In the genomic region with DNA sequence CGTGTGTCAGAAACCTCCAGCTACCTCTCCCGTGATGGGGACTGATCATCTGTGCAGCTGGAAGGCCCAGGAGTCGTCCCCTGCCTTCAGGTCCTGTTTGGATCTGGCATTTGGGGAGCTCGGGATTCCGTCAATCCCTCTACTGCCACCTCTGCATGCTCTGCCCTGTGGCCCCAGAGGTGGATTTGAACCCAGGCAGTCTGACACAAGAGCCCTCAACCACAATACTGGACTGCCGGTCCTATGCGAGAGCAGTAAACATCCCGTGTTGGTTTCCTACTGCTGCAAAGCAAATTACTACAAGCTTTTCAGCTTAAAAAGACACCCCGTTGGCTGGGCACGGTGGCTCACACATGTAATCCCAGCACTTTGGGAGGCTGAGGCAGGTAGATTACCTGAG, we compare ENCODE assay signal across 27 cellular contexts.
"Had no signal": no experiment of that assay in that cellular context is flagged by ENCODE, and none has a peak within 500 bp of the region (broad histone marks: within the 10 kb centered on the region; RNA-seq: fewer than 3 reads in every experiment).

No MANE protein-coding gene starts in this region.

- ATAC-seq: heart right ventricle; left cardiac atrium; left lung; lower lobe of right lung; mucosa of descending colon; naive thymus-derived CD4-positive, alpha-beta T cell; natural killer cell treated with Interleukin-12 subunit alpha and Interleukin-12 subunit beta and Interleukin-15 and Interleukin-18, amount 100 ng/mL, for 72 hours; pancreas; right cardiac atrium; sciatic nerve; stimulated activated memory B cell treated with anti-CD40 and anti-IgM and Interleukin-4, amounts not matched to agents 10 μg/mL and 1 μg/mL and 100 μg/mL, for 72 hours; stimulated activated naive CD8-positive, alpha-beta T cell treated with anti-CD3 and anti-CD28 coated beads, Interleukin-15, amount 100 ng/mL, for 72 hours had no signal

- H3K9me3 ChIP-seq: heart right ventricle, left lung, lower lobe of right lung, mucosa of descending colon, pancreas, prostate gland, thyroid gland, transverse colon, vagina had no signal

- H3K9me3 Mint-ChIP-seq: mesothelial cell of epicardium; naive thymus-derived CD4-positive, alpha-beta T cell; natural killer cell treated with Interleukin-12 subunit alpha and Interleukin-12 subunit beta and Interleukin-15 and Interleukin-18, amount 100 ng/mL, for 72 hours; stimulated activated memory B cell treated with anti-CD40 and anti-IgM and Interleukin-4, amounts not matched to agents 10 μg/mL and 1 μg/mL and 100 μg/mL, for 72 hours; stimulated activated naive CD8-positive, alpha-beta T cell treated with anti-CD3 and anti-CD28 coated beads, Interleukin-15, amount 100 ng/mL, for 72 hours had no signal

- H3K36me3 Mint-ChIP-seq: natural killer cell treated with Interleukin-12 subunit alpha and Interleukin-12 subunit beta and Interleukin-15 and Interleukin-18, amount 100 ng/mL, for 72 hours; stimulated activated memory B cell treated with anti-CD40 and anti-IgM and Interleukin-4, amounts not matched to agents 10 μg/mL and 1 μg/mL and 100 μg/mL, for 72 hours had no signal

- H3K4me1 Mint-ChIP-seq: mesothelial cell of epicardium; naive thymus-derived CD4-positive, alpha-beta T cell; stimulated activated memory B cell treated with anti-CD40 and anti-IgM and Interleukin-4, amounts not matched to agents 10 μg/mL and 1 μg/mL and 100 μg/mL, for 72 hours; stimulated activated naive CD8-positive, alpha-beta T cell treated with anti-CD3 and anti-CD28 coated beads, Interleukin-15, amount 100 ng/mL, for 72 hours had no signal

- H3K27me3 Mint-ChIP-seq: naive thymus-derived CD4-positive, alpha-beta T cell; natural killer cell treated with Interleukin-12 subunit alpha and Interleukin-12 subunit beta and Interleukin-15 and Interleukin-18, amount 100 ng/mL, for 72 hours; stimulated activated memory B cell treated with anti-CD40 and anti-IgM and Interleukin-4, amounts not matched to agents 10 μg/mL and 1 μg/mL and 100 μg/mL, for 72 hours; stimulated activated naive CD8-positive, alpha-beta T cell treated with anti-CD3 and anti-CD28 coated beads, Interleukin-15, amount 100 ng/mL, for 72 hours had no signal

- H3K36me3 ChIP-seq: left lung, pancreas, prostate gland, thyroid gland had no signal

- H3K27ac ChIP-seq: heart right ventricle, hepatocyte, left lung, lower lobe of right lung, pancreas, prostate gland, skin epidermis, thyroid gland, transverse colon, vagina had no signal

- H3K27me3 ChIP-seq: heart right ventricle, hepatocyte, left lung, pancreas, thyroid gland, transverse colon, vagina had no signal

- H3K27ac Mint-ChIP-seq: mesothelial cell of epicardium; naive thymus-derived CD4-positive, alpha-beta T cell; natural killer cell treated with Interleukin-12 subunit alpha and Interleukin-12 subunit beta and Interleukin-15 and Interleukin-18, amount 100 ng/mL, for 72 hours; stimulated activated memory B cell treated with anti-CD40 and anti-IgM and Interleukin-4, amounts not matched to agents 10 μg/mL and 1 μg/mL and 100 μg/mL, for 72 hours; stimulated activated naive CD8-positive, alpha-beta T cell treated with anti-CD3 and anti-CD28 coated beads, Interleukin-15, amount 100 ng/mL, for 72 hours had no signal

- H3K4me1 ChIP-seq: heart right ventricle, left lung, lower lobe of right lung, pancreas, prostate gland, thyroid gland, transverse colon, vagina had no signal

- DNase-seq: heart right ventricle; kidney glomerular epithelial cell; left cardiac atrium; left lung; lower lobe of right lung; mammary epithelial cell; mesenchymal stem cell; mucosa of descending colon; pancreas; retina; right cardiac atrium; stimulated activated CD4-positive, alpha-beta T cell treated with anti-CD3 and anti-CD28 coated beads, Interleukin-4, amount 100 ng/mL, for 24 hours; stimulated activated naive CD4-positive, alpha-beta T cell treated with Interleukin-2 at 50 U/mL for 16 hours; stimulated activated naive CD8-positive, alpha-beta T cell treated with anti-CD3 and anti-CD28 coated beads, Interleukin-15, amount 100 ng/mL, for 72 hours; substantia nigra; thyroid gland; transverse colon had no signal

- H3K4me3 ChIP-seq: heart right ventricle, hepatocyte, left lung, lower lobe of right lung, mucosa of descending colon, pancreas, prostate gland, skin epidermis, thyroid gland, transverse colon, vagina had no signal

- H3K4me3 Mint-ChIP-seq: mesothelial cell of epicardium; naive thymus-derived CD4-positive, alpha-beta T cell; natural killer cell treated with Interleukin-12 subunit alpha and Interleukin-12 subunit beta and Interleukin-15 and Interleukin-18, amount 100 ng/mL, for 72 hours; stimulated activated memory B cell treated with anti-CD40 and anti-IgM and Interleukin-4, amounts not matched to agents 10 μg/mL and 1 μg/mL and 100 μg/mL, for 72 hours; stimulated activated naive CD8-positive, alpha-beta T cell treated with anti-CD3 and anti-CD28 coated beads, Interleukin-15, amount 100 ng/mL, for 72 hours had no signal

- FAIRE-seq: keratinocyte, pancreas had no signal
